24 cellular contexts compared by ENCODE assay signal in the genomic region with DNA sequence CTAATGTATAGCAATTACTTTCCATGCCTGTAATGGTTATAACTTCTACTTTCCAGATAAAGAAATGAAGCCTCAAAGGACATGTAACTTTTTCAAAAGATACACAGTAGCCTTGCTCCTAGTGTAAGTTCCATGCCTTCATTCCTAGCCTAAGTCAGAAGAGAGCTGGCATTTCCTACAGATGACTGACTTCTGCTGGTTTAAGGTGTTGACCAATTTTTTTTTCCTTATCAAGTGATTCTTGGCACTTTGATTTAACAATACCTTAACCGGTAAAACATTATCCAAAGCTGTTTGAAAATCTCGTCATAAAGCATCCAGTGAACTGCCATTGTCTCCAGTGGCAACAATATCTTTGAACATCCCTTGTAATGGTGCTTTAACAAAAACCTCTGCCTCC.
"Had no signal": no experiment of that assay in that cellular context is flagged by ENCODE, and none has a peak within 500 bp of the region (broad histone marks: within the 10 kb centered on the region; RNA-seq: fewer than 3 reads in every experiment).

No MANE protein-coding gene starts in this region.

- H3K4me1 Mint-ChIP-seq: immature natural killer cell; mesothelial cell of epicardium; naive B cell; naive thymus-derived CD8-positive, alpha-beta T cell had no signal

- H3K36me3 Mint-ChIP-seq: immature natural killer cell; mesothelial cell of epicardium; naive thymus-derived CD8-positive, alpha-beta T cell had no signal

- DNase-seq: colonic mucosa; cortex of kidney; effector CD8-positive, alpha-beta T cell; effector memory CD8-positive, alpha-beta T cell; endodermal cell; erythroblast; foreskin keratinocyte; heart left ventricle; hypothalamus; immature natural killer cell; islet precursor cell; kidney; kidney glomerular epithelial cell; left lung; left ventricle myocardium superior; lower lobe of right lung; mesenchymal stem cell; naive B cell; naive thymus-derived CD8-positive, alpha-beta T cell had no signal

- ATAC-seq: effector memory CD8-positive, alpha-beta T cell; foreskin keratinocyte; gastroesophageal sphincter; heart left ventricle; left lung; left ventricle myocardium superior; lower lobe of right lung; naive thymus-derived CD8-positive, alpha-beta T cell had no signal

- H3K9me3 Mint-ChIP-seq: naive thymus-derived CD8-positive, alpha-beta T cell had no signal

- H3K27ac Mint-ChIP-seq: dendritic cell treated with granulocyte-macrophage colony-stimulating factor and Interleukin-4, amounts not matched to agents 40 ng/mL and 50 ng/mL, for 4 days; effector memory CD8-positive, alpha-beta T cell; endodermal cell; immature natural killer cell; mesothelial cell of epicardium; naive B cell; naive thymus-derived CD8-positive, alpha-beta T cell had no signal

- FAIRE-seq: endometrium, frontal cortex, kidney had no signal

- H3K4me3 Mint-ChIP-seq: dendritic cell treated with granulocyte-macrophage colony-stimulating factor and Interleukin-4, amounts not matched to agents 40 ng/mL and 50 ng/mL, for 4 days; effector memory CD8-positive, alpha-beta T cell; endodermal cell; immature natural killer cell; mesothelial cell of epicardium; naive B cell; naive thymus-derived CD8-positive, alpha-beta T cell had no signal

- H3K27me3 Mint-ChIP-seq: dendritic cell treated with granulocyte-macrophage colony-stimulating factor and Interleukin-4, amounts not matched to agents 40 ng/mL and 50 ng/mL, for 4 days; effector memory CD8-positive, alpha-beta T cell had no signal
